1 cellular context compared by ENCODE assay signal in the genomic region with DNA sequence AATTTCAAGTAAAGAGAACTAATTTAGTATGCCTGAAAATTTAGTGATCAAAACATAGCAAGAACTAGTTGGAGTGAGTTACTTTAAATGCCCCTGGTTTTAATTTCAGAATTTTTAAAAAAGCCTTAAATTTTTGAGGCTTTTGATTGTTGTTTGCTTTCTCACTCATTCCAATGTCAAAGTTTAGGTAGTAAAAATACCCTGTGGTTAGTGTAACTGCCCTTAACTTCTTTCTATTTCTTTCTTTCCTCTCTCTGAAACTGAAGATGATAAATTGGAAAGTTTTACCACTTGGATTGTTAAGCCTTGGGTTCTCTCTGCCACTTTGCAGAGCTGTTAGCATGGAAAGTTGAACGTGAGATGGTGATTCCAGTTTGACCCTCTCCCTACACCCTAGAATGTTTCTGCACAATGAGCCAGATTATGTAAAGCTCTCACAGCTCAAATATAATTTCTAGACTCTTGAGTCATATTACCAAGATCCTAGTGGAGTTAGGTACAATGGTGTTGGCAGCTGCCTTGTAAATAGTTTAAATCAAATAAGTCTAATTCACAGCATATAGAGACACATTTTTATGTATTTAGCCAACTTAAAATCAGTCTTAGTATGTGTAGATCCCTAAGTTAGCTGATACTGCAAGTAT.
TF ChIP-seq lines count a peak whose summit lies in the region.

No MANE protein-coding gene starts in this region.

TF ChIP-seq in WTC11, 78 proteins besides CTCF, POLR2A, EP300 and RAD21:
- no peak for TF ChIP-seq ZNF425 (CRISPR knock-in tag; conservative IDR thresholded peaks at IDR 0.05)
- no peak for TF ChIP-seq NR2C2 (CRISPR knock-in tag; IDR thresholded peaks at IDR 0.05)
- TF ChIP-seq, protein P1, sequence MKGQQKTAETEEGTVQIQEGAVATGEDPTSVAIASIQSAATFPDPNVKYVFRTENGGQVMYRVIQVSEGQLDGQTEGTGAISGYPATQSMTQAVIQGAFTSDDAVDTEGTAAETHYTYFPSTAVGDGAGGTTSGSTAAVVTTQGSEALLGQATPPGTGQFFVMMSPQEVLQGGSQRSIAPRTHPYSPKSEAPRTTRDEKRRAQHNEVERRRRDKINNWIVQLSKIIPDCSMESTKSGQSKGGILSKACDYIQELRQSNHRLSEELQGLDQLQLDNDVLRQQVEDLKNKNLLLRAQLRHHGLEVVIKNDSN (CRISPR knock-in tag; IDR thresholded peaks at IDR 0.05): no peak
- no peak for TF ChIP-seq ZNF121 (CRISPR knock-in tag; IDR thresholded peaks at IDR 0.05)
- TF ChIP-seq, protein P2, sequence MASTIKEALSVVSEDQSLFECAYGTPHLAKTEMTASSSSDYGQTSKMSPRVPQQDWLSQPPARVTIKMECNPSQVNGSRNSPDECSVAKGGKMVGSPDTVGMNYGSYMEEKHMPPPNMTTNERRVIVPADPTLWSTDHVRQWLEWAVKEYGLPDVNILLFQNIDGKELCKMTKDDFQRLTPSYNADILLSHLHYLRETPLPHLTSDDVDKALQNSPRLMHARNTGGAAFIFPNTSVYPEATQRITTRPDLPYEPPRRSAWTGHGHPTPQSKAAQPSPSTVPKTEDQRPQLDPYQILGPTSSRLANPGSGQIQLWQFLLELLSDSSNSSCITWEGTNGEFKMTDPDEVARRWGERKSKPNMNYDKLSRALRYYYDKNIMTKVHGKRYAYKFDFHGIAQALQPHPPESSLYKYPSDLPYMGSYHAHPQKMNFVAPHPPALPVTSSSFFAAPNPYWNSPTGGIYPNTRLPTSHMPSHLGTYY (CRISPR knock-in tag; IDR thresholded peaks at IDR 0.05): no peak
- TF ChIP-seq NFATC4 (CRISPR knock-in tag; IDR thresholded peaks at IDR 0.05): no peak
- TF ChIP-seq E2F5 (CRISPR knock-in tag; IDR thresholded peaks at IDR 0.05): no peak
- no peak for TF ChIP-seq ZNF416 (CRISPR knock-in tag; IDR thresholded peaks at IDR 0.05)
